In the genomic region with DNA sequence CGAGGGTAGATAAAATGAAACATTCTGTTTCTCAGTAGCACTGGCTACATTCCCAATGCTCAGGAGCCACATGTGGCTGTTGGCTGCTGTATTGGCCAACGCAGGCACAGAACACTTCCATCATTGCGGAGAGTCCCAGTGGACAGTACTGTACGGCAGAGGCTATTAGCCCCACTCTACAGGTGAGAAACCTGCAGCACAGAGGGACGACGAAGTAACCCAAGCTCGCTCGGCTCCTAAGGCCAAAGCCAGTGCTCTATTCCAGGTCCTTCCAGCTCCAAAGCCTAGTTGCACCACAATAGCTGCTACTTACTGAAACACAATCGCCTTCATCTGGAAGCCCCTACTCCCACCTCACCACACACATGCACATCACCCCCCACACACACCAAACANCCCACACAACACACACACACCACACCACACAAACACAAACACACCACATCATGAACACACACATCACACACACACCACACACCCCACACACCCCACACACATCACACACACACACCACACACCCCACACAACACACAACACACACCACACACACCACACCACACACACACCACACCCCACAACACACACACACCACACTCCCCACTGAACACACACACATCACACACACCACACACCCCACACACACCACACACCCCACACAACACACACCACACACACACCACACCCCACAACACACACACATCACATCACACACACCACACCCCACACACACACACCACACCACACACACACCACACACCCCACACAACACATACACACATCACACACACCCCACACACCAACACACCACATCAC, we compare ENCODE assay signal across 19 cellular contexts. TPM values are rescaled to one million over a fixed set of nuclear protein-coding genes. Genes with fewer than 3 reads are reported as not detected.
DNase-seq lines count a peak whose midpoint lies in the region; ATAC-seq and TF ChIP-seq lines count a peak whose summit lies in the region.
"Had no signal": no experiment of that assay in that cellular context is flagged by ENCODE, and none has a peak within 500 bp of the region (broad histone marks: within the 10 kb centered on the region; RNA-seq: fewer than 3 reads in every experiment).

No MANE protein-coding gene starts in this region.

- no peaks in the 10 kb centered on the region for H3K4me1 ChIP-seq in esophagus muscularis mucosa
- H3K4me1 ChIP-seq: suprapubic skin had no signal

- no peaks in the 10 kb centered on the region for H3K36me3 ChIP-seq in esophagus muscularis mucosa
- H3K36me3 ChIP-seq: Peyer's patch, suprapubic skin had no signal

- TF ChIP-seq EP300 in esophagus muscularis mucosa (IDR thresholded peaks at IDR 0.05), result no peak

- H3K9me3 ChIP-seq in esophagus muscularis mucosa, result no peaks in the 10 kb centered on the region
- H3K9me3 ChIP-seq: Peyer's patch, suprapubic skin had no signal

- ATAC-seq in left lobe of liver, result peak; percentile 33
- ATAC-seq in HG02885 (IDR thresholded peaks at IDR 0.05; ENCODE audit: poor library complexity, unreplicated experiment), result no peak

- H3K27ac ChIP-seq in esophagus muscularis mucosa (replicated peaks in 1 of 4), result no peak overlapping the region
- H3K27ac ChIP-seq: 22Rv1, epithelial cell of prostate, suprapubic skin had no signal

- 74% methylated on average over 7 of the region's 9 CpGs for WGBS in esophagus muscularis mucosa

- TF ChIP-seq POLR2A in esophagus muscularis mucosa (IDR thresholded peaks at IDR 0.05; ENCODE audit: low read depth), result no peak

- intact Hi-C loops in esophagus muscularis mucosa (cut with DNase I), result no loop called here

- TF ChIP-seq CTCF in esophagus muscularis mucosa (IDR thresholded peaks at IDR 0.05), result no peak

- H3K4me3 ChIP-seq in esophagus muscularis mucosa, result no peak overlapping the region
- H3K4me3 ChIP-seq: Peyer's patch, suprapubic skin had no signal

- DNase-seq in DMS153 (lab: John Stamatoyannopoulos, UW), result peak; percentile 31
- no peak for DNase-seq in DMS153 treated with DMSO at 0.1 percent for 48 hours (lab: John Stamatoyannopoulos, UW; ENCODE audit: unreplicated experiment)
- peak; percentile 6 for DNase-seq in EL
- peak; percentile 46 for DNase-seq in RPMI7951 (ENCODE audit: low read depth)
- DNase-seq in left lobe of liver (ENCODE audit: low spot score), result no peak
- no peak for DNase-seq in esophagus muscularis mucosa (ENCODE audit: extremely low spot score)
- no peak for DNase-seq in NK-92 (lab: John Stamatoyannopoulos, UW; ENCODE audit: unreplicated experiment)
- DNase-seq: DMS 273 treated with DMSO at 0.1 percent for 48 hours, hypothalamus, NCI-H2081, Peyer's patch, T-helper 9 cell had no signal

- no peaks in the 10 kb centered on the region for H3K27me3 ChIP-seq in esophagus muscularis mucosa
- H3K27me3 ChIP-seq: Peyer's patch, suprapubic skin had no signal

RNA-seq across cellular contexts. Expression of gene LYPD8, which starts 3.2 kb away (rescaled TPM):
- 1.4 and 2.1 TPM in 2 replicates for total RNA-seq in RPMI7951 (2014; rRNA removed; shearing (Covaris generic))
- total RNA-seq in left lobe of liver (not detected), esophagus muscularis mucosa (under 1 TPM in 1 of 4 donors, not detected in 3; 0.57 TPM)
- total RNA-seq: liver, skeletal muscle tissue, suprapubic skin had no signal

RNA-seq across cellular contexts. Expression of gene OR14I1, which starts 49.8 kb away (rescaled TPM):
- total RNA-seq in RPMI7951 (2014; rRNA removed; shearing (Covaris generic)), result not detected in 2 replicates
- total RNA-seq in left lobe of liver (not detected), esophagus muscularis mucosa (not detected)
- total RNA-seq: H4, liver, Peyer's patch, skeletal muscle tissue had no signal

Comparison
In these comparisons a context has a peak if more than half of its experiments do, and no peak if none do; other contexts are left out.
1. DNase-seq: peak in DMS153 (single experiment), EL (single experiment) and RPMI7951 (single experiment); none in DMS153 treated with DMSO at 0.1 percent for 48 hours (single experiment), left lobe of liver (single experiment), esophagus muscularis mucosa (single experiment) and NK-92 (single experiment).